8 cellular contexts compared by ENCODE assay signal in genomic region chr16:30760577-30761426, GRCh38. TPM values are rescaled to one million over a fixed set of nuclear protein-coding genes. Genes with fewer than 3 reads are reported as not detected.
A peak's percentile ranks its signal among the peaks of the same experiment; 100 is the strongest.
DNase-seq lines count a peak whose midpoint lies in the region; ATAC-seq and TF ChIP-seq lines count a peak whose summit lies in the region.

No MANE protein-coding gene starts in this region.

- H3F3A ChIP-seq in OCI-LY1 (ENCODE audit: insufficient read depth, low read length), result no peaks in the 10 kb centered on the region

- H3K9ac ChIP-seq in OCI-LY1 (ENCODE audit: low read length), result peak overlapping the region; percentile 76

- CTCF ChIA-PET in Calu3 (lab: Charles Lee), result interaction anchor here (1.6 kb wide), 1 partner anchor 13 kb away, joined by 8 read pairs; the partner anchor contains the start of gene PHKG2

- BruUV-seq in Calu3 (replicated peaks; lab: Mats Ljungman, UMichigan), result TSS peak; percentile 47

- H3K9me3 Mint-ChIP-seq in Calu3 (ENCODE audit: low read depth, unreplicated experiment), result no peaks in the 10 kb centered on the region

- ATAC-seq in omental fat pad (ENCODE audit: low FRiP score), result peak; percentile 2

- no peaks in the 10 kb centered on the region for H3K9me3 ChIP-seq in OCI-LY1 (ENCODE audit: low read length)

- H3K4me3 Mint-ChIP-seq in Calu3 (ENCODE audit: low read depth, unreplicated experiment), result peak overlapping the region; percentile 96

- no peaks in the 10 kb centered on the region for H4K20me1 ChIP-seq in OCI-LY1 (ENCODE audit: insufficient read depth, low read length)

- H3K27ac ChIP-seq in OCI-LY1 (ENCODE audit: low read depth, low read length, poor library complexity, severe bottlenecking), result peak overlapping the region; percentile 76

- no peaks in the 10 kb centered on the region for H3K27me3 Mint-ChIP-seq in Calu3 (ENCODE audit: unreplicated experiment)

- intact Hi-C loops in Calu3 (cut with micrococcal nuclease; ENCODE audit: unreplicated experiment), result loop anchor here (5.0 kb wide), 1 partner anchor 161 kb away; the partner anchor contains the start of gene FBXL19

- H3K4me3 ChIP-seq in OCI-LY1 (ENCODE audit: low read depth, low read length, poor library complexity, severe bottlenecking) (peak overlapping the region; percentile 84), epithelial cell of esophagus (ENCODE audit: low read length) (peak overlapping the region; percentile 94)

- no peak for DNase-seq in Calu3
- no peak for DNase-seq in epithelial cell of esophagus (ENCODE audit: low read depth)
- DNase-seq in omental fat pad (ENCODE audit: low spot score), result no peak
- no peak for DNase-seq in anterior cingulate cortex (lab: John Stamatoyannopoulos, UW)
- no peak for DNase-seq in NCI-H2081 (lab: John Stamatoyannopoulos, UW)
- DNase-seq in SK-N-DZ (ENCODE audit: low spot score), result no peak
- DNase-seq in activated CD4-positive, alpha-beta T cell treated with anti-CD3 and anti-CD28 coated beads, Interleukin-2, amount 50 U/mL, for 48 hours, result no peak

- H3K79me2 ChIP-seq in OCI-LY1 (ENCODE audit: insufficient read depth, low read length), result no peaks in the 10 kb centered on the region; the same call in 1 of the 2 replicates

- no peak for TF ChIP-seq CTCF in Calu3 (IDR thresholded peaks at IDR 0.05; ENCODE audit: unreplicated experiment)
- no peak for TF ChIP-seq CTCF in OCI-LY1 (IDR thresholded peaks at IDR 0.05; ENCODE audit: low read length)
- TF ChIP-seq CTCF in epithelial cell of esophagus (IDR thresholded peaks at IDR 0.05; ENCODE audit: insufficient read depth, low read depth, low read length, missing control alignments), result no peak
- TF ChIP-seq CTCF in omental fat pad (IDR thresholded peaks at IDR 0.05), result no peak

- H3K4me1 ChIP-seq in OCI-LY1 (ENCODE audit: insufficient read depth, low read length, severe bottlenecking), result peaks cover 37% of the 10 kb centered on the region

- H3K9me2 ChIP-seq in OCI-LY1 (ENCODE audit: low read depth, low read length), result no peaks in the 10 kb centered on the region

- H2AFZ ChIP-seq in OCI-LY1 (ENCODE audit: low read length), result no peak overlapping the region

- H3K4me2 ChIP-seq in OCI-LY1 (ENCODE audit: low read length), result peak overlapping the region; percentile 90

- no peaks in the 10 kb centered on the region for H3K27me3 ChIP-seq in OCI-LY1 (ENCODE audit: insufficient read depth, low read length)

- H3K27ac Mint-ChIP-seq in Calu3 (ENCODE audit: unreplicated experiment), result peak overlapping the region; percentile 94

- H3K36me3 ChIP-seq in OCI-LY1 (ENCODE audit: insufficient read depth, low read length), result peaks cover 60% of the 10 kb centered on the region

- H3K36me3 Mint-ChIP-seq in Calu3 (ENCODE audit: insufficient read depth, unreplicated experiment), result peaks cover 64% of the 10 kb centered on the region

- H3K4me1 Mint-ChIP-seq in Calu3 (ENCODE audit: low read depth, unreplicated experiment), result peaks cover 24% of the 10 kb centered on the region

RNA-seq across cellular contexts. Expression of gene CFAP119, which starts 1.1 kb away (rescaled TPM):
- total RNA-seq in Calu3 (2022) (13.7 and 13.8 TPM in 2 replicates), omental fat pad (1 to 10 TPM; 1.4 to 4.8 (median 2.5) TPM)
- 4.3 and 6.4 TPM in 2 replicates for polyA plus RNA-seq in SK-N-DZ (2014; cell fraction: cytosol; rRNA removed)
- polyA plus RNA-seq in SK-N-DZ (2014; cell fraction: nucleus; rRNA removed), result 29.9 and 34.1 TPM in 2 replicates

RNA-seq across cellular contexts. Expression of gene RNF40, which starts 1.3 kb away (rescaled TPM):
- total RNA-seq in Calu3 (2022) (130 and 136 TPM in 2 replicates), omental fat pad (10 to 100 TPM; 53.9 to 77.7 (median 69.5) TPM)
- 76.5 and 83.8 TPM in 2 replicates for polyA plus RNA-seq in SK-N-DZ (2014; cell fraction: cytosol; rRNA removed)
- polyA plus RNA-seq in SK-N-DZ (2014; cell fraction: nucleus; rRNA removed), result 104 and 122 TPM in 2 replicates

RNA-seq across cellular contexts. Expression of gene PHKG2, which starts 12.6 kb away (rescaled TPM):
- 66.7 and 72.8 TPM in 2 replicates for total RNA-seq in Calu3 (2022)
- 10 to 100 TPM; 25.2 to 34.0 (median 29.4) TPM for total RNA-seq in omental fat pad
- 23.3 and 28.6 TPM in 2 replicates for polyA plus RNA-seq in SK-N-DZ (2014; cell fraction: cytosol; rRNA removed)
- polyA plus RNA-seq in SK-N-DZ (2014; cell fraction: nucleus; rRNA removed), result 71.3 and 96.4 TPM in 2 replicates

RNA-seq across cellular contexts. Expression of gene ZNF629, which starts 26.2 kb away (rescaled TPM):
- 29.9 and 32.6 TPM in 2 replicates for total RNA-seq in Calu3 (2022)
- total RNA-seq in omental fat pad, result 10 to 100 TPM in 2 of 4 donors, 1 to 10 TPM in 2; 8.7 to 15.0 (median 11.5) TPM
- polyA plus RNA-seq in SK-N-DZ (2014; cell fraction: cytosol; rRNA removed), result 15.0 and 15.4 TPM in 2 replicates
- 10.7 and 13.9 TPM in 2 replicates for polyA plus RNA-seq in SK-N-DZ (2014; cell fraction: nucleus; rRNA removed)
